Comparison of ENCODE assay signal across 1 cellular context in genomic region chr17:49496183-49496865, GRCh38.
TF ChIP-seq lines count a peak whose summit lies in the region.

No MANE protein-coding gene starts in this region.

TF ChIP-seq in neural cell, 6 proteins besides CTCF, POLR2A, EP300 and RAD21 (continued from another document):
- TF ChIP-seq EZH2 (IDR thresholded peaks at IDR 0.05; ENCODE audit: borderline replicate concordance, insufficient read depth, low read length, poor library complexity, severe bottlenecking), result no peak
TF ChIP-seq in neural cell: peak in this region for 3.
